ENCODE assay signal across 8 cellular contexts in genomic region chr6:20534906-20535305, GRCh38. TPM values are rescaled to one million over a fixed set of nuclear protein-coding genes. Genes with fewer than 3 reads are reported as not detected.
DNase-seq lines count a peak whose midpoint lies in the region; ATAC-seq, FAIRE-seq and TF ChIP-seq lines count a peak whose summit lies in the region.

No MANE protein-coding gene starts in this region.

- H3K9me3 ChIP-seq in GM12878 (replicated peaks; ENCODE audit: control insufficient read depth, insufficient read depth, low read length): no peaks in the 10 kb centered on the region
- no peaks in the 10 kb centered on the region for H3K9me3 ChIP-seq in uterus

- intact Hi-C loops in GM12878 (cut with micrococcal nuclease; ENCODE audit: unreplicated experiment) (loop anchor here (5.0 kb wide), 1 partner anchor 323 kb away; the partner anchor contains the start of gene MBOAT1), uterus (cut with DNase I; ENCODE audit: low total_unique reads) (no loop called here)

- TSS peak; percentile 77 for BruUV-seq in GM12878 (replicated peaks; lab: Mats Ljungman, UMichigan)

- peak overlapping the region; percentile 94 for H3K9ac ChIP-seq in GM12878 (ENCODE audit: control insufficient read depth, insufficient read depth, low read length)

- RAD21 ChIA-PET in GM12878 (lab: Charles Lee; ENCODE audit: unreplicated experiment): interaction anchor here (0.6 to 1.4 kb wide), 5 partner anchors 127 to 1054 kb away, joined by 3 to 5 read pairs (median 3); no protein-coding TSS in a partner anchor

- in situ Hi-C loops in GM12878 (cut with MboI): no loop called here

- H3K36me3 ChIP-seq in GM12878 (ENCODE audit: control insufficient read depth in 2 of 2, insufficient read depth in 2 of 2, low read length in 1 of 2) (no peaks in the 10 kb centered on the region; a peak in 1 of 4 replicates), uterus (no peaks in the 10 kb centered on the region)

- H3K27ac ChIP-seq in GM12878 (ENCODE audit: control insufficient read depth, insufficient read depth): peak overlapping the region; percentile 89
- peak overlapping the region; percentile 80 to 85 for H3K27ac ChIP-seq in uterus

- no peaks in the 10 kb centered on the region for H4K20me1 ChIP-seq in GM12878 (ENCODE audit: control insufficient read depth, insufficient read depth)

- POLR2A ChIA-PET in GM12878 (lab: Charles Lee): no interaction called here

- DNase-seq in Ammon's horn (ENCODE audit: low spot score) (peak; percentile 4), NB4 (ENCODE audit: low read depth) (peak; percentile 16), GM12878 (ENCODE audit: low read depth, low spot score) (no peak), lung microvascular endothelial cell (ENCODE audit: low read depth in 2 of 2) (peak; percentile 17 to 21), uterus (no peak), activated gamma-delta T cell treated with Interleukin-2 at 50 U/mL for 16 hours (no peak)

- CTCF ChIA-PET in GM12878 (lab: Yijun Ruan, JAX): interaction anchor here (1.0 to 2.9 kb wide), 3 partner anchors 29 to 245 kb away, joined by 8 to 15 read pairs (median 12); no protein-coding TSS in a partner anchor

- SMC1A ChIA-PET in GM12878 (lab: Charles Lee; ENCODE audit: uncharacterized antibody, unreplicated experiment): interaction anchor here (0.6 to 1.7 kb wide), 4 partner anchors 12 to 245 kb away, joined by 3 to 4 read pairs (median 3); partner anchors contain the start of gene E2F3

- ATAC-seq in GM19397 (IDR thresholded peaks at IDR 0.05; ENCODE audit: unreplicated experiment) (peak; percentile 13), GM12878 (peak; percentile 56), HG02884 (IDR thresholded peaks at IDR 0.05; ENCODE audit: unreplicated experiment) (no peak)

- H3K27me3 ChIP-seq in GM12878 (replicated peaks in 1 of 2; ENCODE audit: control insufficient read depth in 2 of 2, insufficient read depth in 2 of 2, low read length in 1 of 2): no peaks in the 10 kb centered on the region
- no peaks in the 10 kb centered on the region for H3K27me3 ChIP-seq in uterus

- peaks cover 28% of the 10 kb centered on the region for H3K79me2 ChIP-seq in GM12878 (ENCODE audit: control insufficient read depth, insufficient read depth, low read length)

- H3K4me1 ChIP-seq in GM12878 (ENCODE audit: control insufficient read depth, insufficient read depth, low read length) (peaks cover 6% of the 10 kb centered on the region; the same call in 1 of the 2 replicates), uterus (no peaks in the 10 kb centered on the region)

- TF ChIP-seq CTCF in NB4 (IDR thresholded peaks at IDR 0.05; ENCODE audit: low read depth, low read length): no peak
- no peak for TF ChIP-seq CTCF in GM12878 (IDR thresholded peaks at IDR 0.05 in 2 of 3, conservative IDR thresholded peaks at IDR 0.05 in 1 of 3; ENCODE audit: control insufficient read depth in 2 of 3, extremely low read depth in 1 of 3, insufficient read depth in 1 of 3, low read depth in 3 of 3, low read length in 3 of 3)
- no peak for TF ChIP-seq CTCF in uterus (IDR thresholded peaks at IDR 0.05)

- H3K4me3 ChIP-seq in NB4 (ENCODE audit: low read depth, low read length) (peak overlapping the region; percentile 67), GM12878 (peak overlapping the region; percentile 93), uterus (peak overlapping the region; percentile 49 to 74)

- TF ChIP-seq EP300 in GM12878 (IDR thresholded peaks at IDR 0.05; ENCODE audit: borderline replicate concordance in 1 of 2, control insufficient read depth in 1 of 2, low read depth in 2 of 2, low read length in 2 of 2): no peak

- no peak for TF ChIP-seq POLR2A in NB4 (IDR thresholded peaks at IDR 0.05; ENCODE audit: extremely low read depth, insufficient read length)
- TF ChIP-seq POLR2A in GM12878 (IDR thresholded peaks at IDR 0.05; ENCODE audit: low read depth, low read length): no peak
- TF ChIP-seq POLR2A in uterus (IDR thresholded peaks at IDR 0.05): no peak

- peak overlapping the region; percentile 64 for H3K4me2 ChIP-seq in GM12878 (ENCODE audit: control insufficient read depth, insufficient read depth)

- no peak for FAIRE-seq in GM12878 (lab: Jason Lieb, UNC)

- H2AFZ ChIP-seq in GM12878 (ENCODE audit: control insufficient read depth, low read depth, low read length): peak overlapping the region; percentile 78

- under 1% methylated on average over 10 of the region's 10 CpGs for WGBS in GM12878 (ENCODE audit: insufficient coverage, insufficient replicate concordance, low lambda C conversion rate, missing lambda C conversion rate)

- TF ChIP-seq RAD21 in GM12878 (IDR thresholded peaks at IDR 0.05; ENCODE audit: insufficient read depth, low read depth, low read length): no peak

TF ChIP-seq in GM12878, 131 proteins besides CTCF, POLR2A, EP300 and RAD21:
- TF ChIP-seq NR2C1 (IDR thresholded peaks at IDR 0.05) (no peak), MEF2A (IDR thresholded peaks at IDR 0.05; ENCODE audit: insufficient read depth, low read depth, low read length) (no peak), BMI1 (IDR thresholded peaks at IDR 0.05; ENCODE audit: borderline replicate concordance) (no peak), PAX5 (IDR thresholded peaks at IDR 0.05; ENCODE audit: borderline replicate concordance, low read depth, low read length) (no peak), ZNF217 (IDR thresholded peaks at IDR 0.05) (no peak), CHD4 (IDR thresholded peaks at IDR 0.05) (no peak), RCOR1 (conservative IDR thresholded peaks at IDR 0.05; ENCODE audit: low read depth, low read length) (no peak), POU2F2 (IDR thresholded peaks at IDR 0.05; ENCODE audit: borderline replicate concordance, low read depth, low read length) (no peak), STAT3 (IDR thresholded peaks at IDR 0.05; ENCODE audit: low read depth, low read length) (no peak), EGR1 (IDR thresholded peaks at IDR 0.05; ENCODE audit: borderline replicate concordance in 1 of 2, low read depth in 2 of 2, low read length in 2 of 2) (no peak), JUNB (IDR thresholded peaks at IDR 0.05) (no peak), HDAC6 (IDR thresholded peaks at IDR 0.05; ENCODE audit: unreplicated experiment) (no peak), CREB1 (IDR thresholded peaks at IDR 0.05; ENCODE audit: low read depth) (no peak), CBFB (IDR thresholded peaks at IDR 0.05; ENCODE audit: low read depth) (no peak)

RNA-seq across cellular contexts. Expression of gene CDKAL1, which starts 0.6 kb away (rescaled TPM):
- 80.1 and 86.1 TPM in 2 replicates for total RNA-seq in GM12878 (2013; cell fraction: nucleolus; rRNA removed)
- total RNA-seq in GM12878 (2014; rRNA removed) (22.1 and 25.5 TPM in 2 replicates), GM12878 (2014; rRNA removed; fragmentation: Illumina TruSeq; extraction: Trizol) (26.7 and 26.9 TPM in 2 replicates), GM12878 (2021) (16.8 and 18.5 TPM in 2 replicates), lung microvascular endothelial cell (14.2 and 17.5 TPM in 2 replicates), uterus (10 to 100 TPM in 3 of 4 donors, 1 to 10 TPM in 1; 5.0 to 51.7 (median 18.9) TPM)
- polyA plus RNA-seq in GM12878 (2011; ENCODE audit: low read depth): 7.5 TPM
- polyA plus RNA-seq in GM12878 (2011; rRNA removed) (16.1 and 16.7 TPM in 2 replicates), GM12878 (2014; fragmentation: Illumina TruSeq; extraction: Trizol) (15.5 and 18.2 TPM in 2 replicates), GM12878 (2014; fragmentation: Nextera tagmentation; extraction: Ambion mirVana) (10 to 100 TPM; 10.7 to 10.9 TPM), GM12878 (2014; rRNA removed) (10.9 and 11.4 TPM in 2 replicates), GM12878 (2016; fragmentation: Nextera tagmentation; extraction: Ambion mirVana) (10 to 100 TPM; 21.4 to 24.0 TPM)
- 7.7 and 8.5 TPM in 2 replicates for polyA plus RNA-seq in GM12878 (2011; cell fraction: cytosol; rRNA removed)
- 7.7 and 8.9 TPM in 2 replicates for polyA plus RNA-seq in GM12878 (2011; cell fraction: nucleus; rRNA removed)
- polyA plus RNA-seq in GM12878 (2012): 9.3 and 9.4 TPM in 2 replicates
- 15.7 and 19.9 TPM in 2 replicates for polyA minus RNA-seq in GM12878 (2011; rRNA and poly(A)+ RNA removed)
- 8.4 and 13.2 TPM in 2 replicates for polyA minus RNA-seq in GM12878 (2011; cell fraction: cytosol; rRNA and poly(A)+ RNA removed)
- 18.5 and 28.2 TPM in 2 replicates for polyA minus RNA-seq in GM12878 (2011; cell fraction: nucleus; rRNA and poly(A)+ RNA removed)

Comparison
In these comparisons a context has a peak if more than half of its experiments do, and no peak if none do; other contexts are left out.
1. DNase-seq: peak in Ammon's horn (single experiment), NB4 (single experiment) and lung microvascular endothelial cell (2 of 2); none in GM12878 (single experiment), uterus (0 of 2) and activated gamma-delta T cell treated with Interleukin-2 at 50 U/mL for 16 hours (single experiment).
2. Peak in every context shown above with its lines, with median percentiles within 50 percentile points of each other: H3K4me3 ChIP-seq.